ENCODE assay signal across 8 cellular contexts in genomic region chr5:31638748-31639418, GRCh38. TPM values are rescaled to one million over a fixed set of nuclear protein-coding genes. Genes with fewer than 3 reads are reported as not detected.
A peak's percentile ranks its signal among the peaks of the same experiment; 100 is the strongest.
DNase-seq lines count a peak whose midpoint lies in the region; ATAC-seq and TF ChIP-seq lines count a peak whose summit lies in the region.

TSS of gene PDZD2 (plus strand) at chr5:31639131.

- H3K9me3 Mint-ChIP-seq in CD4-positive, CD25-positive, alpha-beta regulatory T cell: peaks cover 0 to 4% (median 0%) of the 10 kb centered on the region in 7 donors

- peak; percentile 34 to 50 (median 41) for DNase-seq in CD4-positive, CD25-positive, alpha-beta regulatory T cell
- peak; percentile 47 for DNase-seq in NOMO-1 treated with dmso at 0.1 percent for 144 hours (lab: John Stamatoyannopoulos, UW; ENCODE audit: unreplicated experiment)
- peak; percentile 82 for DNase-seq in activated CD8-positive, alpha-beta memory T cell treated with anti-CD3 and anti-CD28 coated beads, Interleukin-2, amount 50 U/mL, for 48 hours
- no peak for DNase-seq in epithelial cell of proximal tubule (ENCODE audit: low read depth)
- DNase-seq in mucosa of gallbladder (ENCODE audit: low spot score): peak; percentile 66
- DNase-seq in stimulated activated CD8-positive, alpha-beta memory T cell treated with anti-CD3 and anti-CD28 coated beads, Interleukin-4, amount 100 ng/mL, for 4 hours (ENCODE audit: low read depth in 2 of 2, low spot score in 1 of 2): peak; percentile 51 to 66

- H3K27ac ChIP-seq in CD4-positive, CD25-positive, alpha-beta regulatory T cell (ENCODE audit: insufficient read depth, low read length, poor library complexity, severe bottlenecking): no peak within 1 kb of the TSS

- peaks cover 5% of the 10 kb centered on the region for H3K4me1 ChIP-seq in CD4-positive, CD25-positive, alpha-beta regulatory T cell (ENCODE audit: control insufficient read depth, insufficient read depth, low read length, poor library complexity, severe bottlenecking)

- no peaks in the 10 kb centered on the region for H3K36me3 ChIP-seq in CD4-positive, CD25-positive, alpha-beta regulatory T cell (ENCODE audit: control insufficient read depth, insufficient read depth, low read length)

- H3K4me3 ChIP-seq in CD4-positive, CD25-positive, alpha-beta regulatory T cell (ENCODE audit: low read depth, low read length): no peak within 1 kb of the TSS
- H3K4me3 ChIP-seq in epithelial cell of proximal tubule (ENCODE audit: low read depth, low read length): peak within 1 kb of the TSS; percentile 63

- no peaks in the 10 kb centered on the region for H3K36me3 Mint-ChIP-seq in CD4-positive, CD25-positive, alpha-beta regulatory T cell

- peaks cover 13% of the 10 kb centered on the region for H3K27me3 Mint-ChIP-seq in CD4-positive, CD25-positive, alpha-beta regulatory T cell

- peak; percentile 48 to 61 for ATAC-seq in CD4-positive, CD25-positive, alpha-beta regulatory T cell (ENCODE audit: low read depth in 2 of 2)
- ATAC-seq in GM19455 (IDR thresholded peaks at IDR 0.05; ENCODE audit: unreplicated experiment): peak; percentile 79
- ATAC-seq in HG03575 (IDR thresholded peaks at IDR 0.05; ENCODE audit: extremely low read depth, insufficient number of reproducible peaks, low FRiP score, unreplicated experiment): peak; percentile 49

- peaks cover 0 to 11% (median 0%) of the 10 kb centered on the region in 4 donors for H3K4me1 Mint-ChIP-seq in CD4-positive, CD25-positive, alpha-beta regulatory T cell

- no peak within 1 kb of the TSS for H3K27ac Mint-ChIP-seq in CD4-positive, CD25-positive, alpha-beta regulatory T cell

- no peaks in the 10 kb centered on the region for H3K9me3 ChIP-seq in CD4-positive, CD25-positive, alpha-beta regulatory T cell (ENCODE audit: control insufficient read depth in 2 of 2, low read length in 2 of 2)

- peak within 1 kb of the TSS; percentile 82 to 87 (median 87) for H3K4me3 Mint-ChIP-seq in CD4-positive, CD25-positive, alpha-beta regulatory T cell

- peaks cover 7% of the 10 kb centered on the region for H3K27me3 ChIP-seq in CD4-positive, CD25-positive, alpha-beta regulatory T cell (ENCODE audit: control insufficient read depth, insufficient read depth, low read length)

- TF ChIP-seq CTCF in epithelial cell of proximal tubule (conservative IDR thresholded peaks at IDR 0.05; ENCODE audit: low read depth, low read length): peak; percentile 53

RNA-seq across cellular contexts. Expression of gene PDZD2, which starts in this region (rescaled TPM):
- total RNA-seq in CD4-positive, CD25-positive, alpha-beta regulatory T cell: 1.3 TPM
- polyA plus RNA-seq in CD4-positive, CD25-positive, alpha-beta regulatory T cell: under 1 TPM; 0.06 to 0.41 (median 0.22) TPM
- total RNA-seq in epithelial cell of proximal tubule (1.8 and 8.4 TPM in 2 replicates), mucosa of gallbladder (2.7 TPM)
